1 cellular context compared by ENCODE assay signal in the genomic region with DNA sequence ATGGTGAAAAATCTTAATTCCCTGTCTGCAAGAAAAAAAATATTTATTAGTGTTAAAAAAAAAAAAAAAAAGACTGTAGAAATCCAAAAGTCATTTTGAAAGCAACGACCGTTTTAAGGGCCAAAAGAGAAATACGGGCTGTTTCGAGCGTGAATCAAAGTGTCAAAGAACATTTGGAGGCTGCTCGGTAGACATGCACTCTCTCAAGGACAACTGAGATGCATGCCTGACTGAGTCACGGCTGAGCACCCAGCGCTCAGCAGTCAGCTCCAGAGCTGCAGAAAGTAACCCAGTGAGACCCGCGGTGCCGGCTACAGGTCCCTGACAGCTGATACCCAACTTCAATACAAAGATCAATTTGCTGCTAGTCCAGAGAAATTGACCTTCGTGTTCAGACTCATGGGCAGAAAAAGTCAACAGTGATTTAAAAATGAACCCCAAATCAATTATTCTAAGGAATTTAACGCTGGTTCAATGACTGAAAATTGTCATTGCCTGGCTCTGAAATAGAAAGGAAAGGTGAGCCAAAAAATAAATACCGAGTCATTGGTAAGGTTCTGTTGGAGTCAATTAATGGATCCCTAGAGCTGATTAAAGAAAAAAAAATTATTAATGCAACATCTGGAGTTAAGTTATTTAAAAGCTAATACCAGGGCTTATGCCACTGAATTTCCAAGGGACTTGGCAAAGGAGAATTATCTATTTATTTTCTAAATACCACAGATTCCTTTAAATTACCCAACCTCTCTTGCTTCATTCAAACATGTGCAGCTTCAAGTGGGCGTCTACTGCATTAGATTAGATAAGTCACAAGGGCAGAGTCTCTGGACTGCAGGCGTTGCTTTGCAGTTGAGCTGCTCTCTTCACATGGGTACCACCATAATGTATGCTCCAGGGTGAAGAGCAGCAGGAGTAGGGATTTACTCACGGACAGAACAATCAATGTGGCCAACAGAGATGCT.
TF ChIP-seq lines count a peak whose summit lies in the region.

No MANE protein-coding gene starts in this region.

TF ChIP-seq in WTC11, 78 proteins besides CTCF, POLR2A, EP300 and RAD21 (continued from another document):
- TF ChIP-seq ATF2 (CRISPR knock-in tag; IDR thresholded peaks at IDR 0.05; ENCODE audit: borderline replicate concordance, low read depth) = no peak
- TF ChIP-seq, protein P1, sequence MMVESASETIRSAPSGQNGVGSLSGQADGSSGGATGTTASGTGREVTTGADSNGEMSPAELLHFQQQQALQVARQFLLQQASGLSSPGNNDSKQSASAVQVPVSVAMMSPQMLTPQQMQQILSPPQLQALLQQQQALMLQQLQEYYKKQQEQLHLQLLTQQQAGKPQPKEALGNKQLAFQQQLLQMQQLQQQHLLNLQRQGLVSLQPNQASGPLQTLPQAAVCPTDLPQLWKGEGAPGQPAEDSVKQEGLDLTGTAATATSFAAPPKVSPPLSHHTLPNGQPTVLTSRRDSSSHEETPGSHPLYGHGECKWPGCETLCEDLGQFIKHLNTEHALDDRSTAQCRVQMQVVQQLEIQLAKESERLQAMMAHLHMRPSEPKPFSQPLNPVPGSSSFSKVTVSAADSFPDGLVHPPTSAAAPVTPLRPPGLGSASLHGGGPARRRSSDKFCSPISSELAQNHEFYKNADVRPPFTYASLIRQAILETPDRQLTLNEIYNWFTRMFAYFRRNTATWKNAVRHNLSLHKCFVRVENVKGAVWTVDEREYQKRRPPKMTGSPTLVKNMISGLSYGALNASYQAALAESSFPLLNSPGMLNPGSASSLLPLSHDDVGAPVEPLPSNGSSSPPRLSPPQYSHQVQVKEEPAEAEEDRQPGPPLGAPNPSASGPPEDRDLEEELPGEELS (CRISPR knock-in tag; IDR thresholded peaks at IDR 0.05) = no peak
- TF ChIP-seq SMAD3 (CRISPR knock-in tag; IDR thresholded peaks at IDR 0.05; ENCODE audit: borderline replicate concordance) = no peak
- no peak for TF ChIP-seq ARID4B (CRISPR knock-in tag; IDR thresholded peaks at IDR 0.05; ENCODE audit: borderline replicate concordance)
- no peak for TF ChIP-seq ELF4 (CRISPR knock-in tag; IDR thresholded peaks at IDR 0.05; ENCODE audit: low read depth)
- no peak for TF ChIP-seq ATF6 (CRISPR knock-in tag; IDR thresholded peaks at IDR 0.05)
- no peak for TF ChIP-seq ZNF263 (CRISPR knock-in tag; IDR thresholded peaks at IDR 0.05; ENCODE audit: low read depth)
- TF ChIP-seq, protein P2, sequence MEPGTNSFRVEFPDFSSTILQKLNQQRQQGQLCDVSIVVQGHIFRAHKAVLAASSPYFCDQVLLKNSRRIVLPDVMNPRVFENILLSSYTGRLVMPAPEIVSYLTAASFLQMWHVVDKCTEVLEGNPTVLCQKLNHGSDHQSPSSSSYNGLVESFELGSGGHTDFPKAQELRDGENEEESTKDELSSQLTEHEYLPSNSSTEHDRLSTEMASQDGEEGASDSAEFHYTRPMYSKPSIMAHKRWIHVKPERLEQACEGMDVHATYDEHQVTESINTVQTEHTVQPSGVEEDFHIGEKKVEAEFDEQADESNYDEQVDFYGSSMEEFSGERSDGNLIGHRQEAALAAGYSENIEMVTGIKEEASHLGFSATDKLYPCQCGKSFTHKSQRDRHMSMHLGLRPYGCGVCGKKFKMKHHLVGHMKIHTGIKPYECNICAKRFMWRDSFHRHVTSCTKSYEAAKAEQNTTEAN (CRISPR knock-in tag; IDR thresholded peaks at IDR 0.05) = no peak
- TF ChIP-seq, protein P3, sequence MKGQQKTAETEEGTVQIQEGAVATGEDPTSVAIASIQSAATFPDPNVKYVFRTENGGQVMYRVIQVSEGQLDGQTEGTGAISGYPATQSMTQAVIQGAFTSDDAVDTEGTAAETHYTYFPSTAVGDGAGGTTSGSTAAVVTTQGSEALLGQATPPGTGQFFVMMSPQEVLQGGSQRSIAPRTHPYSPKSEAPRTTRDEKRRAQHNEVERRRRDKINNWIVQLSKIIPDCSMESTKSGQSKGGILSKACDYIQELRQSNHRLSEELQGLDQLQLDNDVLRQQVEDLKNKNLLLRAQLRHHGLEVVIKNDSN (CRISPR knock-in tag; IDR thresholded peaks at IDR 0.05) = no peak
- no peak for TF ChIP-seq SMAD4 (CRISPR knock-in tag; IDR thresholded peaks at IDR 0.05)
TF ChIP-seq in WTC11: peak in this region for 0.
